In the genomic region with DNA sequence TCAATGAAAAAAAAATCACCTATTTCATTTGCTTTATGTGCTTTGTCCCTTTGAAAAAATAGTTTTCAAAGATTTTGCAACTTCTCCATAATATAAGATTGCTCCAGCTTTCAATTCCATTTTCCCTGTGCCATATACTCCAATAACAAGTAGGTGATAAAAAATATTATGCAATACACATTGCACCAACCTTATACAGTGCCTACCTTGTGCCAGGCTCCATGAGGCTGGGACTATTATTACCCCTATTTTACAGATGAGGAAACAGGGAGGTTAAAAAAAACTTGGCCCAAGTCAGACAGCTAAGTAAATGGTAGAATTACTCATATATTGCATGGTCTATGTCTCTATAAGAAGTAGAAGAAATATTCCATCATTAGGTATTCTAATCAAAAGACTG, we compare ENCODE assay signal across 14 cellular contexts.
DNase-seq lines count a peak whose midpoint lies in the region; ATAC-seq, FAIRE-seq and TF ChIP-seq lines count a peak whose summit lies in the region.
"Had no signal": no experiment of that assay in that cellular context is flagged by ENCODE, and none has a peak within 500 bp of the region (broad histone marks: within the 10 kb centered on the region; RNA-seq: fewer than 3 reads in every experiment).

No MANE protein-coding gene starts in this region.

- no peaks in the 10 kb centered on the region for H4K20me1 ChIP-seq in OCI-LY1 (ENCODE audit: insufficient read depth, low read length)

- peaks cover 33% of the 10 kb centered on the region for H3K4me1 Mint-ChIP-seq in memory B cell

- no peak overlapping the region for H2AFZ ChIP-seq in OCI-LY1 (ENCODE audit: low read length)
- H2AFZ ChIP-seq: GM23248 had no signal

- no peak overlapping the region for H3K4me3 ChIP-seq in OCI-LY1 (ENCODE audit: low read depth, low read length, poor library complexity, severe bottlenecking)
- H3K4me3 ChIP-seq in epithelial cell of esophagus (ENCODE audit: low read length) = no peak overlapping the region
- H3K4me3 ChIP-seq: BLaER1, GM23248, HAP-1 had no signal

- H3K79me2 ChIP-seq in OCI-LY1 (ENCODE audit: insufficient read depth, low read length) = peaks cover 32% of the 10 kb centered on the region

- no peak overlapping the region for H3K4me2 ChIP-seq in OCI-LY1 (ENCODE audit: low read length)
- H3K4me2 ChIP-seq: BLaER1 had no signal

- H3K36me3 ChIP-seq in OCI-LY1 (ENCODE audit: insufficient read depth, low read length) = peaks cover 9% of the 10 kb centered on the region; the same call in 1 of the 2 replicates
- H3K36me3 ChIP-seq: HAP-1 had no signal

- no peak for TF ChIP-seq CTCF in D721Med (IDR thresholded peaks at IDR 0.05; ENCODE audit: insufficient read depth, missing control alignments)
- TF ChIP-seq CTCF in OCI-LY1 (IDR thresholded peaks at IDR 0.05; ENCODE audit: low read length) = no peak
- TF ChIP-seq CTCF in epithelial cell of esophagus (IDR thresholded peaks at IDR 0.05; ENCODE audit: insufficient read depth, low read depth, low read length, missing control alignments) = no peak

- peaks cover 36% of the 10 kb centered on the region for H3K4me1 ChIP-seq in OCI-LY1 (ENCODE audit: insufficient read depth, low read length, severe bottlenecking)

- H3K9me3 Mint-ChIP-seq in memory B cell = peaks cover 4% of the 10 kb centered on the region

- peak overlapping the region; percentile 39 for H3K27ac Mint-ChIP-seq in memory B cell
- H3K27ac Mint-ChIP-seq: CD4-positive, alpha-beta memory T cell had no signal

- no peaks in the 10 kb centered on the region for H3K9me2 ChIP-seq in OCI-LY1 (ENCODE audit: low read depth, low read length)

- no peak for DNase-seq in D721Med (ENCODE audit: insufficient read length, low spot score)
- peak; percentile 14 for DNase-seq in epithelial cell of esophagus (ENCODE audit: low read depth)
- DNase-seq in memory B cell (ENCODE audit: low spot score in 2 of 2) = no peak
- no peak for DNase-seq in NCI-H2227 (lab: John Stamatoyannopoulos, UW; ENCODE audit: unreplicated experiment)
- DNase-seq in HTR-8/SVneo (ENCODE audit: insufficient read length, low spot score) = no peak
- DNase-seq: 8988T; CD4-positive, alpha-beta memory T cell; GM23248 had no signal

- no peaks in the 10 kb centered on the region for H3K27me3 Mint-ChIP-seq in memory B cell
- H3K27me3 Mint-ChIP-seq: CD4-positive, alpha-beta memory T cell had no signal

- FAIRE-seq in D721Med (lab: Jason Lieb, UNC) (peak; percentile 51), HTR-8/SVneo (lab: Jason Lieb, UNC) (no peak)

- peaks cover 5% of the 10 kb centered on the region for H3K9me3 ChIP-seq in OCI-LY1 (ENCODE audit: low read length)
- H3K9me3 ChIP-seq: HAP-1 had no signal

- no peak overlapping the region for H3K4me3 Mint-ChIP-seq in memory B cell
- H3K4me3 Mint-ChIP-seq: CD14-positive monocyte; CD4-positive, alpha-beta memory T cell had no signal

- ATAC-seq in memory B cell (ENCODE audit: low read depth) = no peak
- no peak for ATAC-seq in HG03045 (IDR thresholded peaks at IDR 0.05; ENCODE audit: unreplicated experiment)
- no peak for ATAC-seq in HG02938 (IDR thresholded peaks at IDR 0.05; ENCODE audit: unreplicated experiment)

- peaks cover 13% of the 10 kb centered on the region for H3K36me3 Mint-ChIP-seq in memory B cell

- H3K27me3 ChIP-seq in OCI-LY1 (ENCODE audit: insufficient read depth, low read length) = no peaks in the 10 kb centered on the region
- H3K27me3 ChIP-seq: BLaER1 had no signal

- no peaks in the 10 kb centered on the region for H3F3A ChIP-seq in OCI-LY1 (ENCODE audit: insufficient read depth, low read length)

- H3K27ac ChIP-seq in OCI-LY1 (ENCODE audit: low read depth, low read length, poor library complexity, severe bottlenecking) = peak overlapping the region; percentile 51
- H3K27ac ChIP-seq: BLaER1, GM23248 had no signal

- H3K9ac ChIP-seq in OCI-LY1 (ENCODE audit: low read length) = no peak overlapping the region
- H3K9ac ChIP-seq: BLaER1, GM23248 had no signal
